Comparison of ENCODE assay signal across 23 cellular contexts in the genomic region with DNA sequence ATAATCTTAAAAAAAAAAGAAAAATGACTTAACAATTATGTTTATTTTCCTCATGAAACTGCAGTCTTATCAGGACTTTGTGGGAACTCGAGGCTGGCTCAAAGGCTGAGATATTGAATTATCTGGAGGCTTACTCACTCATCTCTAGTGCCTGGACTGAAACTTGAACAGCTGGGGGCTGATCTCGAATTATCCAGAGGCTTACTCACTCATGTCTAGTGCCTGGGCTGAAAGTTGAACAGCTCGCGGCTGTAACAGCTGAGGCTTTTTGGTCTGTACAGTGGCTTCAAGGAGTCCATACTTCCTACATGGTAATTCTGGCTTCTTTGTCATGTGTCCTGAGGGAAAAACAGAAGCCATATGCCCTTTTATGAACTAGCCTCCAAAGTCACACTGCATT.
A peak's percentile ranks its signal among the peaks of the same experiment; 100 is the strongest.
DNase-seq lines count a peak whose midpoint lies in the region; ATAC-seq and TF ChIP-seq lines count a peak whose summit lies in the region.
"Had no signal": no experiment of that assay in that cellular context is flagged by ENCODE, and none has a peak within 500 bp of the region (broad histone marks: within the 10 kb centered on the region; RNA-seq: fewer than 3 reads in every experiment).

No MANE protein-coding gene starts in this region.

- TF ChIP-seq CTCF in astrocyte of the spinal cord (IDR thresholded peaks at IDR 0.05; ENCODE audit: low read depth, low read length) (no peak), hepatocyte (IDR thresholded peaks at IDR 0.05; ENCODE audit: poor library complexity) (no peak)

- no peaks in the 10 kb centered on the region for H3K36me3 ChIP-seq in hepatocyte (replicated peaks; ENCODE audit: insufficient read depth, low read depth)
- H3K36me3 ChIP-seq: esophagus muscularis mucosa had no signal

- DNase-seq in Daoy (ENCODE audit: low read depth) (peak; percentile 74), NCI-H226 (peak; percentile 89), astrocyte of the spinal cord (ENCODE audit: low read depth, low spot score) (peak; percentile 67), hepatocyte (ENCODE audit: low spot score) (peak; percentile 15), NCI-H510A (lab: John Stamatoyannopoulos, UW) (no peak)
- DNase-seq: ACHN; activated naive CD8-positive, alpha-beta T cell treated with anti-CD3 and anti-CD28 coated beads for 36 hours; COR-L47; cortex of kidney; DMS79; KG1; mesendoderm; naive B cell; NCI-H1436 treated with DMSO at 0.1 percent for 48 hours; NCI-H2107; stimulated activated naive CD8-positive, alpha-beta T cell treated with anti-CD3 and anti-CD28 coated beads, Interleukin-15, Interleukin-2, amounts not matched to agents 100 U/mL and 50 U/mL, for 24 hours had no signal

- no peaks in the 10 kb centered on the region for H3K9me3 ChIP-seq in hepatocyte (ENCODE audit: low read depth)

- no peaks in the 10 kb centered on the region for H4K20me1 ChIP-seq in hepatocyte (ENCODE audit: insufficient read depth, poor library complexity, severe bottlenecking)

- H3K4me3 ChIP-seq in astrocyte of the spinal cord (ENCODE audit: low read depth, low read length): no peak overlapping the region
- H3K4me3 ChIP-seq in hepatocyte: no peak overlapping the region
- H3K4me3 ChIP-seq: esophagus muscularis mucosa, GM23338, SK-N-MC had no signal

- WGBS in hepatocyte (ENCODE audit: low lambda C conversion rate, missing lambda C conversion rate): 66% methylated on average over 4 of the region's 4 CpGs

- H2AFZ ChIP-seq in hepatocyte: no peak overlapping the region
- H2AFZ ChIP-seq: GM23338 had no signal

- H3K27ac ChIP-seq in hepatocyte: no peak overlapping the region
- H3K27ac ChIP-seq: esophagus muscularis mucosa, SK-N-MC, VCaP had no signal

- no peaks in the 10 kb centered on the region for H3K4me1 ChIP-seq in hepatocyte (ENCODE audit: insufficient read depth)
- H3K4me1 ChIP-seq: esophagus muscularis mucosa had no signal

- H3K79me2 ChIP-seq in hepatocyte: no peaks in the 10 kb centered on the region

- no peaks in the 10 kb centered on the region for H3K9me2 ChIP-seq in hepatocyte (replicated peaks; ENCODE audit: insufficient read depth)

- no peak overlapping the region for H3K4me2 ChIP-seq in hepatocyte
- H3K4me2 ChIP-seq: GM23338 had no signal

- H3K27me3 ChIP-seq in hepatocyte: no peaks in the 10 kb centered on the region
- H3K27me3 ChIP-seq: esophagus muscularis mucosa had no signal

- ATAC-seq in HG02973 (IDR thresholded peaks at IDR 0.05; ENCODE audit: unreplicated experiment) (no peak), GM18520 (IDR thresholded peaks at IDR 0.05; ENCODE audit: unreplicated experiment) (no peak), GM21447 (IDR thresholded peaks at IDR 0.05; ENCODE audit: unreplicated experiment) (no peak)
- ATAC-seq: GM23338; stimulated activated naive CD8-positive, alpha-beta T cell treated with anti-CD3 and anti-CD28 coated beads, Interleukin-15, Interleukin-2, amounts not matched to agents 100 U/mL and 50 U/mL, for 24 hours had no signal

- in situ Hi-C loops in astrocyte of the spinal cord (cut with HindIII; ENCODE audit: low sequenced_read_pairs): no loop called here
